ENCODE assay signal across 2 cellular contexts in genomic region chr6:95581073-95581472, GRCh38.
TF ChIP-seq lines count a peak whose summit lies in the region.

No MANE protein-coding gene starts in this region.

TF ChIP-seq in SK-N-SH, 30 proteins besides CTCF, POLR2A, EP300 and RAD21 (continued from another document):
- TF ChIP-seq REST (IDR thresholded peaks at IDR 0.05; ENCODE audit: low read depth, low read length): no peak
- TF ChIP-seq SMC3 (IDR thresholded peaks at IDR 0.05; ENCODE audit: low read depth, low read length): no peak
- TF ChIP-seq GABPA (IDR thresholded peaks at IDR 0.05; ENCODE audit: low read depth): no peak
- no peak for TF ChIP-seq TEAD4 (IDR thresholded peaks at IDR 0.05; ENCODE audit: borderline replicate concordance, insufficient read depth)
- no peak for TF ChIP-seq FOXJ3 (CRISPR knock-in tag; IDR thresholded peaks at IDR 0.05)
- TF ChIP-seq FOSL2 (IDR thresholded peaks at IDR 0.05; ENCODE audit: borderline replicate concordance, low read depth): no peak
- TF ChIP-seq MXI1 (IDR thresholded peaks at IDR 0.05; ENCODE audit: low read depth, low read length): no peak
- TF ChIP-seq PBX3 (IDR thresholded peaks at IDR 0.05): no peak
- no peak for TF ChIP-seq IRF3 (IDR thresholded peaks at IDR 0.05; ENCODE audit: low read depth, low read length)
- no peak for TF ChIP-seq CHD2 (IDR thresholded peaks at IDR 0.05; ENCODE audit: low read length, partially characterized antibody)
- no peak for TF ChIP-seq USF2 (IDR thresholded peaks at IDR 0.05; ENCODE audit: borderline replicate concordance, low read depth, low read length)
- TF ChIP-seq RFX5 (IDR thresholded peaks at IDR 0.05; ENCODE audit: low read length): no peak
- TF ChIP-seq NFIC (IDR thresholded peaks at IDR 0.05; ENCODE audit: borderline replicate concordance): no peak
TF ChIP-seq in SK-N-SH: peak in this region for 0.

TF ChIP-seq in SK-N-SH treated with all-trans-retinoic acid at 6 μM for 48 hours, 23 proteins besides CTCF, POLR2A, EP300 and RAD21 (continued from another document):
- TF ChIP-seq OSR1 (CRISPR knock-in tag; IDR thresholded peaks at IDR 0.05) (no peak), ZFP3 (CRISPR knock-in tag; IDR thresholded peaks at IDR 0.05) (no peak), CREB5 (CRISPR knock-in tag; IDR thresholded peaks at IDR 0.05; ENCODE audit: low read depth) (no peak), TOX (CRISPR knock-in tag; IDR thresholded peaks at IDR 0.05; ENCODE audit: borderline replicate concordance) (no peak)
